Comparison of ENCODE assay signal across 23 cellular contexts in the genomic region with DNA sequence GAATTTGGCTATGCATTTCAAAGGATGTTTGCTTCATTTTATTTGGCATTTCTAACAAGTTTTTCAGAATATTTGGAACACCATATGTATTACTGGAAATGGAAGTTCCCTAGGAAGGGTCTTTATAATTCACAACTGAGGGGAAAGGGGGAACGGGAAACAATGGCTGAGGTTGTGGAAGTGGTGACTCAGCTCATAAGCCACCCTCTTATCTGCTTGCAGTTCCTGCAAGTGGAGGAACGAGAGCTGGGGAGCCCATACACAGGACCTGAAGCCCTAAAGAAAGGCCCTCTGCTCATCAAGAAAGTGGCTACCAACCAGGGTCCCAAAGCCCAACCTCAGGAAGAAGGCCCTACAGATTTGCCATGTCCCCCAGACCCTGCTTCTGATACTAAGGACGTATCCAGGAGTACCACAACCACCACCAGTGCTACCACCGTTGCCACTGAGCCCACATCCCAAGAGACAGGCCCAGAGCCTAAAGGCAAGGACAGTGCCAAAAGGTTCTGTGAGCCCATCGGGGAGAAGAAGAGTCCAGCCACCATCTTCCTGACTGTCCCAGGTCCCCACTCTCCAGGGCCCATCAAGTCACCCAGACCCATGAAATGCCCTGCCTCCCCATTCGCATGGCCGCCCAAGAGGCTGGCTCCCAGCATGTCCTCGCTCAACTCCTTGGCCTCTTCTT.
"Had no signal": no experiment of that assay in that cellular context is flagged by ENCODE, and none has a peak within 500 bp of the region (broad histone marks: within the 10 kb centered on the region; RNA-seq: fewer than 3 reads in every experiment).

No MANE protein-coding gene starts in this region.

- H3K27ac ChIP-seq: adrenal gland, PC-9 had no signal

- H2AFZ ChIP-seq: PC-9 had no signal

- H3K27me3 ChIP-seq: adrenal gland had no signal

- H3K9me3 ChIP-seq: adrenal gland had no signal

- H3K4me1 ChIP-seq: adrenal gland had no signal

- H3K4me3 ChIP-seq: adrenal gland, PC-9 had no signal

- H3K4me2 ChIP-seq: PC-9 had no signal

- ATAC-seq: activated CD8-positive, alpha-beta T cell treated with anti-CD3 and anti-CD28 coated beads, Interleukin-2, amount 10 ng/mL, durations not matched to agents 7 days and 5 days; T-helper 17 cell; WTC11 had no signal

- DNase-seq: activated CD4-positive, alpha-beta T cell treated with anti-CD3 and anti-CD28 coated beads for 48 hours; activated CD4-positive, alpha-beta T cell treated with anti-CD3 and anti-CD28 coated beads, Interleukin-2, amount 50 U/mL, for 4 hours; activated CD4-positive, CD25-positive, alpha-beta regulatory T cell treated with anti-CD3 and anti-CD28 coated beads, Interleukin-2, amount 50 U/mL, for 72 hours; activated CD8-positive, alpha-beta memory T cell treated with anti-CD3 and anti-CD28 coated beads, Interleukin-2, amount 50 U/mL, for 48 hours; activated CD8-positive, alpha-beta T cell treated with anti-CD3 and anti-CD28 coated beads, Interleukin-2, amount 10 ng/mL, durations not matched to agents 7 days and 5 days; activated naive CD4-positive, alpha-beta T cell treated with anti-CD3 and anti-CD28 coated beads, Interleukin-2, amount 50 U/mL, for 16 hours; activated naive CD8-positive, alpha-beta T cell treated with anti-CD3 and anti-CD28 coated beads, Interleukin-2, amount 10 ng/mL, durations not matched to agents 7 days and 5 days; activated T-cell treated with anti-CD3 and anti-CD28 coated beads, Interleukin-2, amount 50 U/mL, for 1 hour; adrenal gland; anterior cingulate cortex; IMR-90; KG1; NCI-H1105; NCI-H1436; NCI-H1694 treated with DMSO at 0.1 percent for 48 hours; NCI-H2081; NCI-H510A treated with DMSO at 0.1 percent for 48 hours; NCI-H69; PC-9; SHP77 treated with DMSO at 0.1 percent for 48 hours; T-helper 17 cell; T-helper 9 cell had no signal

- H3K36me3 ChIP-seq: adrenal gland had no signal
